In genomic region chr1:208559597-208559996, GRCh38 we compare ENCODE assay signal across 33 cellular contexts.
"Had no signal": no experiment of that assay in that cellular context is flagged by ENCODE, and none has a peak within 500 bp of the region (broad histone marks: within the 10 kb centered on the region; RNA-seq: fewer than 3 reads in every experiment).

No MANE protein-coding gene starts in this region.

- H3K27ac Mint-ChIP-seq: activated B cell treated with CpG ODN at 0.5 μM for 24 hours; activated CD4-positive, alpha-beta memory T cell treated with anti-CD3 and anti-CD28 coated beads for 36 hours; activated CD4-positive, alpha-beta T cell treated with anti-CD3 and anti-CD28 coated beads, Interleukin-2, amount 10 ng/mL, durations not matched to agents 24 days and 14 days; activated CD8-positive, alpha-beta memory T cell treated with anti-CD3 and anti-CD28 coated beads, Interleukin-2, amount 10 ng/mL, durations not matched to agents 7 days and 5 days; activated CD8-positive, alpha-beta T cell treated with anti-CD3 and anti-CD28 coated beads, Interleukin-2, amount 10 ng/mL, durations not matched to agents 7 days and 5 days; activated naive CD4-positive, alpha-beta T cell treated with anti-CD3 and anti-CD28 coated beads, Interleukin-2, amount 10 ng/mL, durations not matched to agents 7 days and 5 days; activated naive CD4-positive, alpha-beta T cell treated with anti-CD3 and anti-CD28 coated beads, Interleukin-2, amount 50 U/mL, for 24 hours; activated naive CD8-positive, alpha-beta T cell; activated naive CD8-positive, alpha-beta T cell treated with anti-CD3 and anti-CD28 coated beads, Interleukin-2, amount 10 ng/mL, durations not matched to agents 7 days and 5 days; activated naive CD8-positive, alpha-beta T cell treated with anti-CD3 and anti-CD28 coated beads, Interleukin-2, amount 50 U/mL, for 24 hours; activated T-cell treated with anti-CD3 and anti-CD28 coated beads, Interleukin-2, amount 50 U/mL, for 24 hours; activated T-helper 2 cell treated with anti-CD3 and anti-CD28 coated beads, Interferon-gamma antibody, Interleukin-2, Interleukin-4, amounts not matched to agents 10 μg/mL and 5 μg/mL and 100 μg/mL, durations not matched to agents 14 hours and 24 hours and 36 hours; brain; T-helper 2 cell treated with Interferon-gamma antibody and Interleukin-4, amounts not matched to agents 5 μg/mL and 100 μg/mL, for 36 hours had no signal

- DNase-seq: activated B cell treated with CpG ODN at 0.5 μM for 24 hours; activated CD4-positive, alpha-beta memory T cell treated with anti-CD3 and anti-CD28 coated beads for 36 hours; activated CD4-positive, alpha-beta T cell treated with anti-CD3 and anti-CD28 coated beads for 4 hours; activated CD4-positive, alpha-beta T cell treated with anti-CD3 and anti-CD28 coated beads, Interleukin-2, amount 10 ng/mL, durations not matched to agents 24 days and 14 days; activated CD4-positive, alpha-beta T cell treated with anti-CD3 and anti-CD28 coated beads, Interleukin-2, amount 50 U/mL, for 1 hour; activated CD4-positive, alpha-beta T cell treated with anti-CD3 and anti-CD28 coated beads, Interleukin-2, amount 50 U/mL, for 4 hours; activated CD4-positive, CD25-positive, alpha-beta regulatory T cell treated with anti-CD3 and anti-CD28 coated beads, Interleukin-2, amount 50 U/mL, for 72 hours; activated CD8-positive, alpha-beta memory T cell treated with anti-CD3 and anti-CD28 coated beads for 24 hours; activated CD8-positive, alpha-beta memory T cell treated with anti-CD3 and anti-CD28 coated beads, Interleukin-2, amount 10 ng/mL, durations not matched to agents 7 days and 5 days; activated CD8-positive, alpha-beta memory T cell treated with anti-CD3 and anti-CD28 coated beads, Interleukin-2, amount 50 U/mL, for 48 hours; activated CD8-positive, alpha-beta T cell treated with anti-CD3 and anti-CD28 coated beads, Interleukin-2, amount 10 ng/mL, durations not matched to agents 7 days and 5 days; activated effector memory CD4-positive, alpha-beta T cell treated with Interleukin-2 at 50 U/mL for 16 hours; activated gamma-delta T cell; activated naive CD4-positive, alpha-beta T cell treated with anti-CD3 and anti-CD28 coated beads, Interleukin-2, amount 10 ng/mL, durations not matched to agents 7 days and 5 days; activated naive CD4-positive, alpha-beta T cell treated with Interleukin-2 at 50 U/mL for 16 hours; activated naive CD8-positive, alpha-beta T cell treated with anti-CD3 and anti-CD28 coated beads, Interleukin-2, amount 10 ng/mL, durations not matched to agents 7 days and 5 days; activated naive CD8-positive, alpha-beta T cell treated with anti-CD3 and anti-CD28 coated beads, Interleukin-2, amount 50 U/mL, for 24 hours; activated T-cell treated with anti-CD3 and anti-CD28 coated beads, Interleukin-2, amount 50 U/mL, for 24 hours; activated T-cell treated with anti-CD3 and anti-CD28 coated beads, Interleukin-2, amount 50 U/mL, for 48 hours; amygdala; anterior cingulate cortex; caudate nucleus; cerebellar nuclear complex; colonic mucosa; T-helper 9 cell had no signal

- H3K36me3 ChIP-seq: ascending aorta, cardiac muscle cell, colonic mucosa had no signal

- H3K4me1 Mint-ChIP-seq: activated B cell treated with CpG ODN at 0.5 μM for 24 hours; activated CD4-positive, alpha-beta T cell treated with anti-CD3 and anti-CD28 coated beads, Interleukin-2, amount 10 ng/mL, durations not matched to agents 24 days and 14 days; activated CD8-positive, alpha-beta memory T cell treated with anti-CD3 and anti-CD28 coated beads, Interleukin-2, amount 10 ng/mL, durations not matched to agents 7 days and 5 days; activated naive CD4-positive, alpha-beta T cell treated with anti-CD3 and anti-CD28 coated beads, Interleukin-2, amount 10 ng/mL, durations not matched to agents 7 days and 5 days; activated naive CD4-positive, alpha-beta T cell treated with anti-CD3 and anti-CD28 coated beads, Interleukin-2, amount 50 U/mL, for 24 hours; activated naive CD8-positive, alpha-beta T cell treated with anti-CD3 and anti-CD28 coated beads, Interleukin-2, amount 10 ng/mL, durations not matched to agents 7 days and 5 days; activated naive CD8-positive, alpha-beta T cell treated with anti-CD3 and anti-CD28 coated beads, Interleukin-2, amount 50 U/mL, for 24 hours; central memory CD8-positive, alpha-beta T cell had no signal

- H3K36me3 Mint-ChIP-seq: activated CD4-positive, alpha-beta memory T cell treated with anti-CD3 and anti-CD28 coated beads for 36 hours; activated CD8-positive, alpha-beta memory T cell treated with anti-CD3 and anti-CD28 coated beads, Interleukin-2, amount 10 ng/mL, durations not matched to agents 7 days and 5 days; activated naive CD4-positive, alpha-beta T cell treated with anti-CD3 and anti-CD28 coated beads, Interleukin-2, amount 10 ng/mL, durations not matched to agents 7 days and 5 days; activated naive CD4-positive, alpha-beta T cell treated with anti-CD3 and anti-CD28 coated beads, Interleukin-2, amount 50 U/mL, for 24 hours; activated naive CD8-positive, alpha-beta T cell; activated naive CD8-positive, alpha-beta T cell treated with anti-CD3 and anti-CD28 coated beads, Interleukin-2, amount 10 ng/mL, durations not matched to agents 7 days and 5 days; brain had no signal

- H3K4me3 Mint-ChIP-seq: activated B cell treated with CpG ODN at 0.5 μM for 24 hours; activated CD4-positive, alpha-beta memory T cell treated with anti-CD3 and anti-CD28 coated beads for 36 hours; activated CD4-positive, alpha-beta T cell treated with anti-CD3 and anti-CD28 coated beads, Interleukin-2, amount 10 ng/mL, durations not matched to agents 24 days and 14 days; activated CD8-positive, alpha-beta memory T cell treated with anti-CD3 and anti-CD28 coated beads, Interleukin-2, amount 10 ng/mL, durations not matched to agents 7 days and 5 days; activated CD8-positive, alpha-beta T cell treated with anti-CD3 and anti-CD28 coated beads, Interleukin-2, amount 10 ng/mL, durations not matched to agents 7 days and 5 days; activated naive CD4-positive, alpha-beta T cell treated with anti-CD3 and anti-CD28 coated beads, Interleukin-2, amount 10 ng/mL, durations not matched to agents 7 days and 5 days; activated naive CD4-positive, alpha-beta T cell treated with anti-CD3 and anti-CD28 coated beads, Interleukin-2, amount 50 U/mL, for 24 hours; activated naive CD8-positive, alpha-beta T cell; activated naive CD8-positive, alpha-beta T cell treated with anti-CD3 and anti-CD28 coated beads, Interleukin-2, amount 10 ng/mL, durations not matched to agents 7 days and 5 days; activated naive CD8-positive, alpha-beta T cell treated with anti-CD3 and anti-CD28 coated beads, Interleukin-2, amount 50 U/mL, for 24 hours; activated T-cell treated with anti-CD3 and anti-CD28 coated beads, Interleukin-2, amount 50 U/mL, for 24 hours; brain; central memory CD8-positive, alpha-beta T cell; T-helper 2 cell treated with Interferon-gamma antibody and Interleukin-4, amounts not matched to agents 5 μg/mL and 100 μg/mL, for 36 hours had no signal

- H3K27me3 ChIP-seq: ascending aorta, cardiac muscle cell, colonic mucosa had no signal

- H3K4me3 ChIP-seq: ascending aorta, cardiac muscle cell, colonic mucosa had no signal

- H3K27me3 Mint-ChIP-seq: activated CD4-positive, alpha-beta memory T cell treated with anti-CD3 and anti-CD28 coated beads for 36 hours; activated CD4-positive, alpha-beta T cell treated with anti-CD3 and anti-CD28 coated beads, Interleukin-2, amount 10 ng/mL, durations not matched to agents 24 days and 14 days; activated CD8-positive, alpha-beta memory T cell treated with anti-CD3 and anti-CD28 coated beads, Interleukin-2, amount 10 ng/mL, durations not matched to agents 7 days and 5 days; activated naive CD4-positive, alpha-beta T cell treated with anti-CD3 and anti-CD28 coated beads, Interleukin-2, amount 10 ng/mL, durations not matched to agents 7 days and 5 days; activated naive CD4-positive, alpha-beta T cell treated with anti-CD3 and anti-CD28 coated beads, Interleukin-2, amount 50 U/mL, for 24 hours; activated naive CD8-positive, alpha-beta T cell treated with anti-CD3 and anti-CD28 coated beads, Interleukin-2, amount 10 ng/mL, durations not matched to agents 7 days and 5 days had no signal

- H3K9me3 Mint-ChIP-seq: activated B cell treated with CpG ODN at 0.5 μM for 24 hours; activated CD4-positive, alpha-beta memory T cell treated with anti-CD3 and anti-CD28 coated beads for 36 hours; activated CD4-positive, alpha-beta T cell treated with anti-CD3 and anti-CD28 coated beads, Interleukin-2, amount 10 ng/mL, durations not matched to agents 24 days and 14 days; activated naive CD4-positive, alpha-beta T cell treated with anti-CD3 and anti-CD28 coated beads, Interleukin-2, amount 10 ng/mL, durations not matched to agents 7 days and 5 days; activated naive CD8-positive, alpha-beta T cell treated with anti-CD3 and anti-CD28 coated beads, Interleukin-2, amount 10 ng/mL, durations not matched to agents 7 days and 5 days; activated T-cell treated with anti-CD3 and anti-CD28 coated beads, Interleukin-2, amount 50 U/mL, for 24 hours; activated T-helper 2 cell treated with anti-CD3 and anti-CD28 coated beads, Interferon-gamma antibody, Interleukin-2, Interleukin-4, amounts not matched to agents 10 μg/mL and 5 μg/mL and 100 μg/mL, durations not matched to agents 14 hours and 24 hours and 36 hours; central memory CD8-positive, alpha-beta T cell; T-helper 2 cell treated with Interferon-gamma antibody and Interleukin-4, amounts not matched to agents 5 μg/mL and 100 μg/mL, for 36 hours had no signal
